1 cellular context compared by ENCODE assay signal in the genomic region with DNA sequence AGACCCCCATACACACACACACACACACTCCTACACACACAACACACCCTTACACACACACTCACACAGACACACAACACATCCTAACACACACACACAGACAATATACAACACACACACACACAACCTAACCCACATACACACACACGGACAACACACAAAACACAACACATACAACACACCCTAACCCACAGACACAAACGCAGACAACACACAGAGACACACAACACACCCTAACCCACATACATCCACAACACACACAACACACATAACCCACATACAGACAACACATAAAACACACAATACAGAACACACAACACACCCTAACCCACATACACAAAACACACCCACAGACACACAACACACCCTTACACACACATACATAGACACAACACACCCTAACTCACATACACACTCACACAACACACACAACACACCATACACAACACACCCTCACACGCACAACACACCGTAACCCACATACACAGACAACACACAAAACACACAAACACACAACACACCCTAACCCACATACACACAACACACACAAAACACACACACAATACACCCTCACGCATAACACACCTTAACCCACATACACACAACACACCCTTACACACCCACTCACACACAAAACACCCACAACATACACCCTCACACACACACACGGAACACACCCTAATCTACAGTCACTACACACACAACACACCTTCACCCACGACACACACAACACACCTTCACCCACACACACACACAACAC.
TF ChIP-seq lines count a peak whose summit lies in the region.

No MANE protein-coding gene starts in this region.

TF ChIP-seq in endothelial cell of umbilical vein, 7 proteins besides CTCF, POLR2A, EP300 and RAD21:
- TF ChIP-seq EZH2 (IDR thresholded peaks at IDR 0.05; ENCODE audit: borderline replicate concordance, low read depth, low read length, severe bottlenecking) (no peak), FOS (IDR thresholded peaks at IDR 0.05; ENCODE audit: borderline replicate concordance, insufficient read depth, low read length) (no peak), GATA2 (IDR thresholded peaks at IDR 0.05; ENCODE audit: insufficient read depth, insufficient read length, low read depth, low read length) (no peak), POLR2AphosphoS5 (IDR thresholded peaks at IDR 0.05; ENCODE audit: insufficient read depth, low read depth, low read length) (no peak), JUN (IDR thresholded peaks at IDR 0.05; ENCODE audit: borderline replicate concordance, insufficient read depth, insufficient read length, low read depth) (no peak), MAX (IDR thresholded peaks at IDR 0.05; ENCODE audit: insufficient read depth, insufficient read length) (no peak), MYC (IDR thresholded peaks at IDR 0.05; ENCODE audit: low read depth, low read length) (no peak)
